ENCODE assay signal across 15 cellular contexts in the genomic region with DNA sequence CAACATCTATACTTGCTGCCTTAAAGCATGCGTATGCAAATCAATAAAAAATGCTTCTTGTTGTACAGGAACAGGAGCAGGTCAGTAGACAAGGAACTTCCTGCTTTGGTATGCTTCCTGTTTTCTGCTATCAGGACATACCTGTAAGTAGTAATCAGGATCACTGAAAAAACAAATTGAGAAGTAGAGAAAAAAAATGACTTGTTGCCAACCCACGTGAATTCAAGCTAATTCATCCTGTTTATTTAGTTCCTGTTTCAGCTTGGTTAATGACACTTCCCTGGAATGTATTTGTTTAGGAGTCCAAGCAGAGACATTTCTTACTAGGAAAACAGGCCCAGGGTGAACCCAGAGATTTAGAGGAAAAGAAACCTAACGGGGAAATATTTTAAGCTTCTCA.
DNase-seq lines count a peak whose midpoint lies in the region; ATAC-seq, FAIRE-seq and TF ChIP-seq lines count a peak whose summit lies in the region.
"Had no signal": no experiment of that assay in that cellular context is flagged by ENCODE, and none has a peak within 500 bp of the region (broad histone marks: within the 10 kb centered on the region; RNA-seq: fewer than 3 reads in every experiment).

No MANE protein-coding gene starts in this region.

- H3K4me3 ChIP-seq in A549, result no peak overlapping the region
- no peak overlapping the region for H3K4me3 ChIP-seq in OCI-LY7 (ENCODE audit: low read depth, low read length, poor library complexity, severe bottlenecking)
- H3K4me3 ChIP-seq in epithelial cell of esophagus (ENCODE audit: low read length), result no peak overlapping the region
- H3K4me3 ChIP-seq: SK-N-MC, tibial nerve had no signal

- DNase-seq in A549 (ENCODE audit: low read depth in 1 of 2, low spot score in 1 of 2) (no peak), OCI-LY7 (ENCODE audit: low spot score) (peak; percentile 24), epithelial cell of esophagus (ENCODE audit: low read depth) (peak; percentile 88), mucosa of gallbladder (ENCODE audit: low spot score) (peak; percentile 34), amniotic stem cell (lab: John Stamatoyannopoulos, UW) (no peak), cerebellar cortex (ENCODE audit: low spot score) (no peak), NCI-H510A (lab: John Stamatoyannopoulos, UW) (no peak)
- DNase-seq: activated CD4-positive, alpha-beta T cell treated with anti-CD3 and anti-CD28 coated beads, Interleukin-2, amount 50 U/mL, for 48 hours; GF-D8; NCI-H446 had no signal

- TF ChIP-seq RAD21 in A549 (conservative IDR thresholded peaks at IDR 0.05 in 1 of 2, IDR thresholded peaks at IDR 0.05 in 1 of 2), result no peak

- H3K9me2 ChIP-seq in OCI-LY7 (ENCODE audit: insufficient read depth, low read length), result no peaks in the 10 kb centered on the region

- CTCF ChIA-PET in A549 (lab: Yijun Ruan, JAX), result interaction anchor here (0.6 to 1.4 kb wide), 5 partner anchors 9 to 172 kb away, joined by 3 to 5 read pairs (median 3); no protein-coding TSS in a partner anchor
- CTCF ChIA-PET in OCI-LY7 (lab: Charles Lee; ENCODE audit: unreplicated experiment), result no interaction called here

- no peak overlapping the region for H2AFZ ChIP-seq in OCI-LY7 (ENCODE audit: low read length)
- H2AFZ ChIP-seq: parathyroid adenoma had no signal

- no peak for TF ChIP-seq EP300 in A549 (IDR thresholded peaks at IDR 0.05)

- ATAC-seq in A549 (no peak; a peak in 1 of 6 replicates), HG03095 (IDR thresholded peaks at IDR 0.05; ENCODE audit: unreplicated experiment) (no peak)
- ATAC-seq: activated naive CD4-positive, alpha-beta T cell treated with anti-CD3 and anti-CD28 coated beads, Interleukin-2, amount 50 U/mL, for 72 hours had no signal

- intact Hi-C loops in OCI-LY7 (cut with micrococcal nuclease; ENCODE audit: unreplicated experiment), result no loop called here

- H4K20me1 ChIP-seq in OCI-LY7 (ENCODE audit: insufficient read depth, low read length), result no peaks in the 10 kb centered on the region

- WGBS in A549 (ENCODE audit: missing lambda C conversion rate), result 64% methylated on average over 3 of the region's 3 CpGs

- no peak for TF ChIP-seq CTCF in A549 (IDR thresholded peaks at IDR 0.05)
- TF ChIP-seq CTCF in OCI-LY7 (conservative IDR thresholded peaks at IDR 0.05; ENCODE audit: low read length), result no peak
- TF ChIP-seq CTCF in epithelial cell of esophagus (IDR thresholded peaks at IDR 0.05; ENCODE audit: insufficient read depth, low read depth, low read length, missing control alignments), result no peak

- H3K27ac ChIP-seq in A549, result no peak overlapping the region
- no peak overlapping the region for H3K27ac ChIP-seq in OCI-LY7 (ENCODE audit: low read depth, low read length, poor library complexity, severe bottlenecking)
- H3K27ac ChIP-seq: parathyroid adenoma, SK-N-MC had no signal

- FAIRE-seq in A549 (lab: Jason Lieb, UNC), result no peak

- BruUV-seq in OCI-LY7 (replicated peaks; lab: Mats Ljungman, UMichigan), result no TSS peak

- H3K4me2 ChIP-seq in A549 (0 out of 3 replicates have a peak overlapping the region, but pooled peaks have one; percentile 9), OCI-LY7 (ENCODE audit: low read length) (no peak overlapping the region)

- POLR2A ChIA-PET in A549 (lab: Yijun Ruan, JAX), result no interaction called here
- POLR2A ChIA-PET in OCI-LY7 (lab: Charles Lee), result no interaction called here

- peaks cover 14% of the 10 kb centered on the region; the same call in 1 of the 3 replicates for H3K4me1 ChIP-seq in A549
- H3K4me1 ChIP-seq in OCI-LY7 (ENCODE audit: insufficient read depth, low read length, poor library complexity, severe bottlenecking), result peaks cover 4% of the 10 kb centered on the region
- H3K4me1 ChIP-seq: tibial nerve had no signal

- H3K9me3 ChIP-seq in A549 (peaks cover under 1% of the 10 kb centered on the region; the same call in 1 of the 3 replicates), OCI-LY7 (ENCODE audit: low read length) (peaks cover 12% of the 10 kb centered on the region; the same call in 1 of the 2 replicates)

- no peak for TF ChIP-seq POLR2A in A549 (IDR thresholded peaks at IDR 0.05; ENCODE audit: low read length)

- H3K79me2 ChIP-seq in OCI-LY7 (ENCODE audit: insufficient read depth, low read depth, low read length), result no peaks in the 10 kb centered on the region
- H3K79me2 ChIP-seq: parathyroid adenoma had no signal

- peaks cover 77% of the 10 kb centered on the region for H3K36me3 ChIP-seq in OCI-LY7 (ENCODE audit: insufficient read depth, low read length)

TF ChIP-seq in A549, 52 proteins besides CTCF, POLR2A, EP300 and RAD21:
- TF ChIP-seq, protein P1, sequence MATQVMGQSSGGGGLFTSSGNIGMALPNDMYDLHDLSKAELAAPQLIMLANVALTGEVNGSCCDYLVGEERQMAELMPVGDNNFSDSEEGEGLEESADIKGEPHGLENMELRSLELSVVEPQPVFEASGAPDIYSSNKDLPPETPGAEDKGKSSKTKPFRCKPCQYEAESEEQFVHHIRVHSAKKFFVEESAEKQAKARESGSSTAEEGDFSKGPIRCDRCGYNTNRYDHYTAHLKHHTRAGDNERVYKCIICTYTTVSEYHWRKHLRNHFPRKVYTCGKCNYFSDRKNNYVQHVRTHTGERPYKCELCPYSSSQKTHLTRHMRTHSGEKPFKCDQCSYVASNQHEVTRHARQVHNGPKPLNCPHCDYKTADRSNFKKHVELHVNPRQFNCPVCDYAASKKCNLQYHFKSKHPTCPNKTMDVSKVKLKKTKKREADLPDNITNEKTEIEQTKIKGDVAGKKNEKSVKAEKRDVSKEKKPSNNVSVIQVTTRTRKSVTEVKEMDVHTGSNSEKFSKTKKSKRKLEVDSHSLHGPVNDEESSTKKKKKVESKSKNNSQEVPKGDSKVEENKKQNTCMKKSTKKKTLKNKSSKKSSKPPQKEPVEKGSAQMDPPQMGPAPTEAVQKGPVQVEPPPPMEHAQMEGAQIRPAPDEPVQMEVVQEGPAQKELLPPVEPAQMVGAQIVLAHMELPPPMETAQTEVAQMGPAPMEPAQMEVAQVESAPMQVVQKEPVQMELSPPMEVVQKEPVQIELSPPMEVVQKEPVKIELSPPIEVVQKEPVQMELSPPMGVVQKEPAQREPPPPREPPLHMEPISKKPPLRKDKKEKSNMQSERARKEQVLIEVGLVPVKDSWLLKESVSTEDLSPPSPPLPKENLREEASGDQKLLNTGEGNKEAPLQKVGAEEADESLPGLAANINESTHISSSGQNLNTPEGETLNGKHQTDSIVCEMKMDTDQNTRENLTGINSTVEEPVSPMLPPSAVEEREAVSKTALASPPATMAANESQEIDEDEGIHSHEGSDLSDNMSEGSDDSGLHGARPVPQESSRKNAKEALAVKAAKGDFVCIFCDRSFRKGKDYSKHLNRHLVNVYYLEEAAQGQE (IDR thresholded peaks at IDR 0.05), result no peak
- no peak for TF ChIP-seq KDM1A (IDR thresholded peaks at IDR 0.05; ENCODE audit: low read depth)
- TF ChIP-seq PHF8 (IDR thresholded peaks at IDR 0.05; ENCODE audit: borderline replicate concordance, low read depth), result no peak
- no peak for TF ChIP-seq RFX5 (IDR thresholded peaks at IDR 0.05)
- TF ChIP-seq TFCP2L1 (CRISPR knock-in tag; IDR thresholded peaks at IDR 0.05), result no peak
- TF ChIP-seq, protein P2, sequence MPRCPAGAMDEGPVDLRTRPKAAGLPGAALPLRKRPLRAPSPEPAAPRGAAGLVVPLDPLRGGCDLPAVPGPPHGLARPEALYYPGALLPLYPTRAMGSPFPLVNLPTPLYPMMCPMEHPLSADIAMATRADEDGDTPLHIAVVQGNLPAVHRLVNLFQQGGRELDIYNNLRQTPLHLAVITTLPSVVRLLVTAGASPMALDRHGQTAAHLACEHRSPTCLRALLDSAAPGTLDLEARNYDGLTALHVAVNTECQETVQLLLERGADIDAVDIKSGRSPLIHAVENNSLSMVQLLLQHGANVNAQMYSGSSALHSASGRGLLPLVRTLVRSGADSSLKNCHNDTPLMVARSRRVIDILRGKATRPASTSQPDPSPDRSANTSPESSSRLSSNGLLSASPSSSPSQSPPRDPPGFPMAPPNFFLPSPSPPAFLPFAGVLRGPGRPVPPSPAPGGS (IDR thresholded peaks at IDR 0.05), result no peak
- no peak for TF ChIP-seq RCOR1 (IDR thresholded peaks at IDR 0.05; ENCODE audit: low read depth, low read length)
- no peak for TF ChIP-seq ZFP36 (IDR thresholded peaks at IDR 0.05; ENCODE audit: borderline replicate concordance, partially characterized antibody)
- TF ChIP-seq, protein P3, sequence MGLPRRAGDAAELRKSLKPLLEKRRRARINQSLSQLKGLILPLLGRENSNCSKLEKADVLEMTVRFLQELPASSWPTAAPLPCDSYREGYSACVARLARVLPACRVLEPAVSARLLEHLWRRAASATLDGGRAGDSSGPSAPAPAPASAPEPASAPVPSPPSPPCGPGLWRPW (IDR thresholded peaks at IDR 0.05), result no peak
- TF ChIP-seq CEBPB (IDR thresholded peaks at IDR 0.05), result no peak
- TF ChIP-seq TP53 (CRISPR knock-in tag; IDR thresholded peaks at IDR 0.05), result no peak
- no peak for TF ChIP-seq HOXA7 (CRISPR knock-in tag; IDR thresholded peaks at IDR 0.05)

Comparison
In these comparisons a context has a peak if more than half of its experiments do, and no peak if none do; other contexts are left out.
1. DNase-seq: peak in OCI-LY7 (single experiment), epithelial cell of esophagus (single experiment) and mucosa of gallbladder (single experiment); none in A549 (0 of 2), amniotic stem cell (single experiment), cerebellar cortex (single experiment) and NCI-H510A (single experiment).